11 cellular contexts compared by ENCODE assay signal in genomic region chr12:69007858-69008314, GRCh38.
DNase-seq lines count a peak whose midpoint lies in the region; ATAC-seq, FAIRE-seq and TF ChIP-seq lines count a peak whose summit lies in the region.
"Had no signal": no experiment of that assay in that cellular context is flagged by ENCODE, and none has a peak within 500 bp of the region (broad histone marks: within the 10 kb centered on the region; RNA-seq: fewer than 3 reads in every experiment).

No MANE protein-coding gene starts in this region.

- peaks cover 5% of the 10 kb centered on the region for H3K27me3 Mint-ChIP-seq in GM23338 (ENCODE audit: insufficient read depth, low read depth, poor library complexity)
- H3K27me3 Mint-ChIP-seq in osteocyte (ENCODE audit: unreplicated experiment): no peaks in the 10 kb centered on the region
- H3K27me3 Mint-ChIP-seq in naive thymus-derived CD4-positive, alpha-beta T cell: peaks cover 0 to 10% (median 9%) of the 10 kb centered on the region in 5 donors

- no peak overlapping the region for H3K23ac ChIP-seq in H1 (ENCODE audit: insufficient read length)

- H3K27ac ChIP-seq in GM23338 (ENCODE audit: low read depth) (peak overlapping the region; percentile 16; the same call in 1 of the 2 replicates), H1 (ENCODE audit: low read depth, low read length) (no peak overlapping the region), heart left ventricle (peak overlapping the region in 2 of 12 donors; percentile 7 to 85)
- H3K27ac ChIP-seq in naive thymus-derived CD4-positive, alpha-beta T cell (ENCODE audit: low read depth, low read length): no peak overlapping the region

- H3K9me3 Mint-ChIP-seq in GM23338 (no peaks in the 10 kb centered on the region), osteocyte (ENCODE audit: unreplicated experiment) (no peaks in the 10 kb centered on the region)
- no peaks in the 10 kb centered on the region for H3K9me3 Mint-ChIP-seq in naive thymus-derived CD4-positive, alpha-beta T cell

- no peak for TF ChIP-seq RAD21 in H1 (IDR thresholded peaks at IDR 0.05 in 1 of 2, conservative IDR thresholded peaks at IDR 0.05 in 1 of 2; ENCODE audit: low read depth in 2 of 2, low read length in 2 of 2)

- no peaks in the 10 kb centered on the region for H3F3A ChIP-seq in GM23338 (replicated peaks; ENCODE audit: low read depth)

- H3K4me3 ChIP-seq in GM23338 (peak overlapping the region; percentile 27; the same call in 1 of the 2 replicates), H1 (ENCODE audit: extremely low read depth in 1 of 4, insufficient read depth in 2 of 4, low read depth in 3 of 4, low read length in 4 of 4) (peak overlapping the region in 1 of 4 experiments; percentile 27; a peak in 1 of 8 replicates), lower leg skin (ENCODE audit: low read depth, poor library complexity, severe bottlenecking) (no peak overlapping the region), heart left ventricle (no peak overlapping the region)
- H3K4me3 ChIP-seq in naive thymus-derived CD4-positive, alpha-beta T cell (ENCODE audit: low read length): no peak overlapping the region
- H3K4me3 ChIP-seq: gastrocnemius medialis had no signal

- POLR2A ChIA-PET in H1 (lab: Charles Lee; ENCODE audit: partially characterized antibody): interaction anchor here (0.6 kb wide), 1 partner anchor 23 kb away, joined by 3 read pairs; no protein-coding TSS in a partner anchor
- POLR2A ChIA-PET in naive thymus-derived CD4-positive, alpha-beta T cell (lab: Charles Lee): no interaction called here

- WGBS in H1 (ENCODE audit: extremely low coverage in 1 of 2, insufficient coverage in 1 of 2, insufficient read length in 1 of 2, insufficient replicate concordance in 2 of 2, low coverage in 1 of 2, low lambda C conversion rate in 2 of 2, missing lambda C conversion rate in 1 of 2), 2 experiments: 57% methylated on average over 3 of the region's 3 CpGs; no CpG with 5 or more reads in 1 of the 2 experiments
- 27 to 51% methylated on average over 3 of the region's 3 CpGs for WGBS in lower leg skin, 2 donors
- 61 to 70% (median 65%) methylated on average over 3 of the region's 3 CpGs for WGBS in heart left ventricle, 4 donors

- H3K4me2 ChIP-seq in GM23338 (peak overlapping the region; percentile 53), H1 (ENCODE audit: insufficient read depth in 1 of 2, low read depth in 2 of 2, low read length in 2 of 2) (peak overlapping the region; percentile 55 to 58)

- H3K79me2 ChIP-seq in GM23338 (replicated peaks; ENCODE audit: insufficient read depth) (no peaks in the 10 kb centered on the region), H1 (ENCODE audit: control insufficient read depth in 1 of 2, insufficient read depth in 2 of 2, low read length in 2 of 2) (no peaks in the 10 kb centered on the region)

- H2BK5ac ChIP-seq in H1 (ENCODE audit: low read depth, low read length): no peak overlapping the region

- H2BK15ac ChIP-seq in H1 (ENCODE audit: low read length): no peak overlapping the region

- peak; percentile 26 for ATAC-seq in GM23338
- no peak for ATAC-seq in naive thymus-derived CD4-positive, alpha-beta T cell
- no peak for ATAC-seq in heart left ventricle
- ATAC-seq: naive thymus-derived CD8-positive, alpha-beta T cell had no signal

- no peak overlapping the region for H3K14ac ChIP-seq in H1 (ENCODE audit: insufficient read length)

- TF ChIP-seq CTCF in GM23338 (conservative IDR thresholded peaks at IDR 0.05; ENCODE audit: low read depth in 2 of 2) (no peak), H1 (IDR thresholded peaks at IDR 0.05; ENCODE audit: control extremely low read depth in 1 of 3, insufficient read depth in 1 of 3, low read depth in 1 of 3, low read length in 3 of 3) (no peak), osteocyte (IDR thresholded peaks at IDR 0.05) (no peak), lower leg skin (IDR thresholded peaks at IDR 0.05) (no peak), GM13977 (IDR thresholded peaks at IDR 0.05; ENCODE audit: extremely low read depth, insufficient read depth, missing control alignments) (no peak), heart left ventricle (IDR thresholded peaks at IDR 0.05) (no peak)

- H3K36me3 ChIP-seq in GM23338 (ENCODE audit: insufficient read depth) (no peaks in the 10 kb centered on the region), H1 (ENCODE audit: control insufficient read depth in 2 of 4, insufficient read depth in 4 of 4, low read length in 3 of 4) (no peaks in the 10 kb centered on the region), heart left ventricle (no peaks in the 10 kb centered on the region)
- no peaks in the 10 kb centered on the region for H3K36me3 ChIP-seq in naive thymus-derived CD4-positive, alpha-beta T cell (ENCODE audit: control insufficient read depth in 2 of 3, insufficient read depth in 3 of 3, low read length in 3 of 3)
- H3K36me3 ChIP-seq: gastrocnemius medialis had no signal

- H3K27ac Mint-ChIP-seq in GM23338 (peak overlapping the region; percentile 33; the same call in 1 of the 2 replicates), osteocyte (ENCODE audit: unreplicated experiment) (peak overlapping the region; percentile 90)
- H3K27ac Mint-ChIP-seq in naive thymus-derived CD4-positive, alpha-beta T cell: no peak overlapping the region

- H3K36me3 Mint-ChIP-seq in GM23338 (ENCODE audit: low read depth) (no peaks in the 10 kb centered on the region), osteocyte (ENCODE audit: unreplicated experiment) (no peaks in the 10 kb centered on the region)
- H3K36me3 Mint-ChIP-seq in naive thymus-derived CD4-positive, alpha-beta T cell: peaks cover 0 to 3% (median 0%) of the 10 kb centered on the region in 5 donors
- H3K36me3 Mint-ChIP-seq: naive thymus-derived CD8-positive, alpha-beta T cell had no signal

- DNase-seq in GM23338 (ENCODE audit: low spot score) (no peak), NCI-H345 (lab: John Stamatoyannopoulos, UW) (peak; percentile 51), H1 (ENCODE audit: low read depth in 1 of 2, low spot score in 2 of 2) (no peak), osteocyte (ENCODE audit: extremely low spot score, unreplicated experiment) (no peak), lower leg skin (ENCODE audit: low spot score in 2 of 2) (no peak), GM13977 (ENCODE audit: low spot score) (no peak), heart left ventricle (no peak)
- no peak for DNase-seq in naive thymus-derived CD4-positive, alpha-beta T cell
- DNase-seq: activated CD4-positive, CD25-positive, alpha-beta regulatory T cell; gastrocnemius medialis; naive thymus-derived CD8-positive, alpha-beta T cell had no signal

- H4K20me1 ChIP-seq in GM23338 (replicated peaks; ENCODE audit: insufficient read depth) (no peaks in the 10 kb centered on the region), H1 (replicated peaks in 1 of 2; ENCODE audit: control insufficient read depth in 1 of 2, insufficient read depth in 2 of 2, low read length in 2 of 2) (no peaks in the 10 kb centered on the region)

- no peaks in the 10 kb centered on the region for H3K27me3 ChIP-seq in GM23338 (ENCODE audit: insufficient read depth)
- peaks cover 0 to 3% (median under 1%) of the 10 kb centered on the region in 4 experiments; a peak in 3 of 7 replicates for H3K27me3 ChIP-seq in H1 (replicated peaks in 1 of 4; ENCODE audit: control insufficient read depth in 3 of 4, extremely low read depth in 1 of 4, insufficient read depth in 3 of 4, low read length in 3 of 4)
- peaks cover 0 to 5% of the 10 kb centered on the region in 2 donors for H3K27me3 ChIP-seq in naive thymus-derived CD4-positive, alpha-beta T cell (ENCODE audit: control insufficient read depth in 2 of 2, insufficient read depth in 2 of 2, low read length in 2 of 2)
- peaks cover 0 to 8% (median 0%) of the 10 kb centered on the region in 9 donors for H3K27me3 ChIP-seq in heart left ventricle
- H3K27me3 ChIP-seq: gastrocnemius medialis had no signal

- H3K18ac ChIP-seq in H1 (ENCODE audit: extremely low read depth, low read length): no peak overlapping the region; the same call in 1 of the 2 replicates

- H3K56ac ChIP-seq in H1 (replicated peaks; ENCODE audit: insufficient read length, low read depth, low read length): no peak overlapping the region

- intact Hi-C loops in lower leg skin (cut with DNase I; ENCODE audit: low total_unique reads): no loop called here
- intact Hi-C loops in naive thymus-derived CD4-positive, alpha-beta T cell (cut with micrococcal nuclease): no loop called here
- intact Hi-C loops in heart left ventricle (cut with DNase I): no loop called here

- H3K79me1 ChIP-seq in H1 (ENCODE audit: low read depth, low read length): no peaks in the 10 kb centered on the region

- peak overlapping the region; percentile 38; the same call in 1 of the 2 replicates for H2AFZ ChIP-seq in GM23338
- H2AFZ ChIP-seq in H1 (ENCODE audit: low read length): no peak overlapping the region

- H3K23me2 ChIP-seq in H1 (ENCODE audit: low read depth, low read length): no peaks in the 10 kb centered on the region

- peaks cover 17% of the 10 kb centered on the region for H3K9me2 ChIP-seq in GM23338 (ENCODE audit: insufficient read depth)

- no peak for TF ChIP-seq POLR2A in H1 (IDR thresholded peaks at IDR 0.05; ENCODE audit: control extremely low read depth in 1 of 2, low read depth in 2 of 2, low read length in 2 of 2)
- no peak for TF ChIP-seq POLR2A in lower leg skin (IDR thresholded peaks at IDR 0.05)
- TF ChIP-seq POLR2A in heart left ventricle (IDR thresholded peaks at IDR 0.05): no peak

- in situ Hi-C loops in GM13977 (cut with MboI; ENCODE audit: low pct_unique_long_range_greater_than_20kb, low sequenced_read_pairs, unreplicated experiment): no loop called here

- H3K4me3 Mint-ChIP-seq in GM23338: 0 out of 3 replicates have a peak overlapping the region, but pooled peaks have one; percentile 13
- H3K4me3 Mint-ChIP-seq in osteocyte (ENCODE audit: unreplicated experiment): peak overlapping the region; percentile 56
- no peak overlapping the region for H3K4me3 Mint-ChIP-seq in naive thymus-derived CD4-positive, alpha-beta T cell

- no peak overlapping the region for H2BK12ac ChIP-seq in H1 (ENCODE audit: low read depth, low read length)

- TF ChIP-seq EP300 in H1 (IDR thresholded peaks at IDR 0.05; ENCODE audit: borderline replicate concordance in 1 of 2, low read depth in 2 of 2, low read length in 2 of 2): no peak

- no peak overlapping the region for H3K9ac ChIP-seq in H1 (replicated peaks in 1 of 4; ENCODE audit: extremely low read depth in 1 of 4, low read depth in 3 of 4, low read length in 3 of 4)

- no peaks in the 10 kb centered on the region for H3K9me3 ChIP-seq in H1 (ENCODE audit: insufficient read depth in 2 of 2, low read depth in 1 of 2, low read length in 1 of 2)
- no peaks in the 10 kb centered on the region for H3K9me3 ChIP-seq in naive thymus-derived CD4-positive, alpha-beta T cell (ENCODE audit: control insufficient read depth in 2 of 3, low read length in 3 of 3)
- no peaks in the 10 kb centered on the region for H3K9me3 ChIP-seq in heart left ventricle
- H3K9me3 ChIP-seq: gastrocnemius medialis had no signal

- no peak overlapping the region for H2AK5ac ChIP-seq in H1 (ENCODE audit: low read depth, low read length)

- no peak overlapping the region for H2BK120ac ChIP-seq in H1 (replicated peaks; ENCODE audit: low read depth, low read length)

- no peak overlapping the region for H4K5ac ChIP-seq in H1 (ENCODE audit: insufficient read length, low read depth, low read length)

- FAIRE-seq in H1 (lab: Jason Lieb, UNC): no peak

- no peak overlapping the region for H3K4ac ChIP-seq in H1 (replicated peaks; ENCODE audit: insufficient read length, low read depth, low read length)

- H3K4me1 ChIP-seq in GM23338 (ENCODE audit: insufficient read depth) (peaks cover 19% of the 10 kb centered on the region), H1 (replicated peaks in 1 of 4; ENCODE audit: control insufficient read depth in 3 of 4, insufficient read depth in 4 of 4, low read length in 3 of 4) (peaks cover 2 to 10% (median 9%) of the 10 kb centered on the region in 4 experiments; a peak in 5 of 7 replicates), heart left ventricle (peaks cover 0 to 33% (median 1%) of the 10 kb centered on the region in 12 donors)
- H3K4me1 ChIP-seq in naive thymus-derived CD4-positive, alpha-beta T cell (ENCODE audit: control insufficient read depth in 2 of 2, insufficient read depth in 2 of 2, low read length in 2 of 2): no peaks in the 10 kb centered on the region
- H3K4me1 ChIP-seq: gastrocnemius medialis had no signal

- H2BK20ac ChIP-seq in H1 (ENCODE audit: low read length): no peak overlapping the region

- H4K8ac ChIP-seq in H1 (ENCODE audit: extremely low read depth, insufficient read depth, low read length): no peak overlapping the region

- H4K91ac ChIP-seq in H1 (replicated peaks; ENCODE audit: insufficient read length, low read length): no peak overlapping the region

- H3K4me1 Mint-ChIP-seq in GM23338 (peaks cover 24% of the 10 kb centered on the region), osteocyte (ENCODE audit: unreplicated experiment) (peaks cover 26% of the 10 kb centered on the region)
- peaks cover 0 to 10% (median 0%) of the 10 kb centered on the region in 7 donors for H3K4me1 Mint-ChIP-seq in naive thymus-derived CD4-positive, alpha-beta T cell

- CTCF ChIA-PET in H1 (lab: Charles Lee; ENCODE audit: partially characterized antibody): interaction anchor here (0.8 to 1.0 kb wide), 2 partner anchors 8 to 9 kb away, joined by 3 read pairs; no protein-coding TSS in a partner anchor
- CTCF ChIA-PET in naive thymus-derived CD4-positive, alpha-beta T cell (lab: Charles Lee): interaction anchor here (0.6 kb wide), 1 partner anchor 61 kb away, joined by 3 read pairs; no protein-coding TSS in a partner anchor

Comparison
In these comparisons a context has a peak if more than half of its experiments do, and no peak if none do; other contexts are left out.
1. H3K27ac Mint-ChIP-seq: peak in GM23338 (single experiment) and osteocyte (single experiment); none in naive thymus-derived CD4-positive, alpha-beta T cell (0 of 9).
2. H3K4me3 Mint-ChIP-seq: peak in GM23338 (single experiment) and osteocyte (single experiment); none in naive thymus-derived CD4-positive, alpha-beta T cell (0 of 10).